In genomic region chr6:41894366-41895299, GRCh38 we compare ENCODE assay signal across 8 cellular contexts. TPM values are rescaled to one million over a fixed set of nuclear protein-coding genes. Genes with fewer than 3 reads are reported as not detected.
DNase-seq lines count a peak whose midpoint lies in the region; ATAC-seq, FAIRE-seq and TF ChIP-seq lines count a peak whose summit lies in the region.

No MANE protein-coding gene starts in this region.

- peak overlapping the region; percentile 63 to 79 for H3K4me3 ChIP-seq in Panc1 (ENCODE audit: low read depth in 2 of 2, low read length in 2 of 2)
- peak overlapping the region; percentile 80 to 95 (median 86) for H3K4me3 ChIP-seq in H1 (ENCODE audit: extremely low read depth in 1 of 4, insufficient read depth in 2 of 4, low read depth in 3 of 4, low read length in 4 of 4)
- peak overlapping the region; percentile 82 to 89 for H3K4me3 ChIP-seq in muscle layer of duodenum (ENCODE audit: low read depth in 1 of 2, low read length in 2 of 2)

- no peaks in the 10 kb centered on the region for H3K9me3 ChIP-seq in Panc1 (ENCODE audit: control insufficient read depth, insufficient read depth, low read depth, low read length)
- H3K9me3 ChIP-seq in H1 (ENCODE audit: insufficient read depth in 2 of 2, low read depth in 1 of 2, low read length in 1 of 2): no peaks in the 10 kb centered on the region
- no peaks in the 10 kb centered on the region for H3K9me3 ChIP-seq in muscle layer of duodenum (ENCODE audit: control insufficient read depth in 1 of 2, low read length in 2 of 2)

- peak overlapping the region; percentile 48; the same call in 1 of the 2 replicates for H2BK5ac ChIP-seq in H1 (ENCODE audit: low read depth, low read length)

- no peak overlapping the region for H3K14ac ChIP-seq in H1 (ENCODE audit: insufficient read length)

- no peaks in the 10 kb centered on the region for H3K27me3 ChIP-seq in Panc1 (ENCODE audit: control insufficient read depth, insufficient read depth, low read length)
- H3K27me3 ChIP-seq in H1 (replicated peaks in 1 of 4; ENCODE audit: control insufficient read depth in 3 of 4, extremely low read depth in 1 of 4, insufficient read depth in 3 of 4, low read length in 3 of 4): no peaks in the 10 kb centered on the region
- no peaks in the 10 kb centered on the region for H3K27me3 ChIP-seq in muscle layer of duodenum (ENCODE audit: low read depth, low read length)

- ATAC-seq in GM18868 (IDR thresholded peaks at IDR 0.05; ENCODE audit: unreplicated experiment): peak; percentile 27
- peak; percentile 14 for ATAC-seq in HG03103 (IDR thresholded peaks at IDR 0.05; ENCODE audit: low read depth, unreplicated experiment)
- ATAC-seq in Panc1: peak; percentile 68

- H3K56ac ChIP-seq in H1 (replicated peaks; ENCODE audit: insufficient read length, low read depth, low read length): peak overlapping the region; percentile 83

- no peak overlapping the region for H4K91ac ChIP-seq in H1 (replicated peaks; ENCODE audit: insufficient read length, low read length)

- peaks cover 14% of the 10 kb centered on the region for H3K23me2 ChIP-seq in H1 (ENCODE audit: low read depth, low read length)

- peaks cover 0 to 44% of the 10 kb centered on the region in 2 experiments; a peak in 3 of 4 replicates for H3K79me2 ChIP-seq in H1 (ENCODE audit: control insufficient read depth in 1 of 2, insufficient read depth in 2 of 2, low read length in 2 of 2)

- no peak overlapping the region for H2BK120ac ChIP-seq in H1 (replicated peaks; ENCODE audit: low read depth, low read length)

- DNase-seq in Ammon's horn (ENCODE audit: low spot score) (peak; percentile 33), Panc1 (ENCODE audit: low read depth, low spot score) (no peak), H1 (ENCODE audit: low read depth in 1 of 2, low spot score in 2 of 2) (no peak), ureter (ENCODE audit: low spot score) (no peak), inferior parietal cortex (ENCODE audit: extremely low spot score) (no peak)

- peak overlapping the region in 3 of 4 experiments; percentile 73 to 97 (median 74); a peak in 6 of 7 replicates for H3K9ac ChIP-seq in H1 (replicated peaks in 1 of 4; ENCODE audit: extremely low read depth in 1 of 4, low read depth in 3 of 4, low read length in 3 of 4)

- H3K23ac ChIP-seq in H1 (ENCODE audit: insufficient read length): no peak overlapping the region

- H2BK15ac ChIP-seq in H1 (ENCODE audit: low read length): 0 out of 2 replicates have a peak overlapping the region, but pooled peaks have one; percentile 6

- H3K4me1 ChIP-seq in Panc1 (ENCODE audit: control insufficient read depth, insufficient read depth, low read length) (peaks cover 6% of the 10 kb centered on the region), H1 (replicated peaks in 1 of 4; ENCODE audit: control insufficient read depth in 3 of 4, insufficient read depth in 4 of 4, low read length in 3 of 4) (peaks cover 0 to 11% (median 4%) of the 10 kb centered on the region in 4 experiments; a peak in 4 of 7 replicates), muscle layer of duodenum (ENCODE audit: control insufficient read depth in 1 of 2, insufficient read depth in 2 of 2, low read length in 2 of 2) (peaks cover 7 to 20% of the 10 kb centered on the region in 2 donors)

- H3K4ac ChIP-seq in H1 (replicated peaks; ENCODE audit: insufficient read length, low read depth, low read length): peak overlapping the region; percentile 16

- peak overlapping the region; percentile 81 for H3K18ac ChIP-seq in H1 (ENCODE audit: extremely low read depth, low read length)

- H3K27ac ChIP-seq in Panc1 (ENCODE audit: low read length) (peak overlapping the region; percentile 68), H1 (ENCODE audit: low read depth, low read length) (peak overlapping the region; percentile 78; the same call in 1 of the 2 replicates), muscle layer of duodenum (ENCODE audit: low read length) (no peak overlapping the region)

- 3% methylated on average over 20 of the region's 56 CpGs; no CpG with 5 or more reads in 1 of the 2 experiments for WGBS in H1 (ENCODE audit: extremely low coverage in 1 of 2, insufficient coverage in 1 of 2, insufficient read length in 1 of 2, insufficient replicate concordance in 2 of 2, low coverage in 1 of 2, low lambda C conversion rate in 2 of 2, missing lambda C conversion rate in 1 of 2), 2 experiments

- H4K8ac ChIP-seq in H1 (ENCODE audit: extremely low read depth, insufficient read depth, low read length): no peak overlapping the region

- no peaks in the 10 kb centered on the region for H3K79me1 ChIP-seq in H1 (ENCODE audit: low read depth, low read length)

- no peak for TF ChIP-seq RAD21 in H1 (IDR thresholded peaks at IDR 0.05 in 1 of 2, conservative IDR thresholded peaks at IDR 0.05 in 1 of 2; ENCODE audit: low read depth in 2 of 2, low read length in 2 of 2)

- H2BK20ac ChIP-seq in H1 (ENCODE audit: low read length): no peak overlapping the region

- peak overlapping the region; percentile 7 for H4K5ac ChIP-seq in H1 (ENCODE audit: insufficient read length, low read depth, low read length)

- no peaks in the 10 kb centered on the region for H4K20me1 ChIP-seq in H1 (replicated peaks in 1 of 2; ENCODE audit: control insufficient read depth in 1 of 2, insufficient read depth in 2 of 2, low read length in 2 of 2)

- H2AK5ac ChIP-seq in H1 (ENCODE audit: low read depth, low read length): peak overlapping the region; percentile 16; the same call in 1 of the 2 replicates

- TF ChIP-seq CTCF in Panc1 (IDR thresholded peaks at IDR 0.05) (no peak), H1 (IDR thresholded peaks at IDR 0.05; ENCODE audit: control extremely low read depth in 1 of 3, insufficient read depth in 1 of 3, low read depth in 1 of 3, low read length in 3 of 3) (no peak)

- CTCF ChIA-PET in Panc1 (lab: Charles Lee) (interaction anchor here (0.6 kb wide), 1 partner anchor 44 kb away, joined by 5 read pairs; no protein-coding TSS in a partner anchor), H1 (lab: Charles Lee; ENCODE audit: partially characterized antibody) (interaction anchor here (0.9 to 1.7 kb wide), 4 partner anchors 45 to 155 kb away, joined by 3 to 5 read pairs (median 4); partner anchors contain the start of gene TAF8)

- TF ChIP-seq POLR2A in H1 (IDR thresholded peaks at IDR 0.05; ENCODE audit: control extremely low read depth in 1 of 2, low read depth in 2 of 2, low read length in 2 of 2): no peak; a peak in 1 of 3 replicates

- no peak for TF ChIP-seq EP300 in H1 (IDR thresholded peaks at IDR 0.05; ENCODE audit: borderline replicate concordance in 1 of 2, low read depth in 2 of 2, low read length in 2 of 2)

- H3K36me3 ChIP-seq in Panc1 (ENCODE audit: control insufficient read depth, insufficient read depth, low read length): no peaks in the 10 kb centered on the region
- no peaks in the 10 kb centered on the region; a peak in 1 of 8 replicates for H3K36me3 ChIP-seq in H1 (ENCODE audit: control insufficient read depth in 2 of 4, insufficient read depth in 4 of 4, low read length in 3 of 4)
- no peaks in the 10 kb centered on the region for H3K36me3 ChIP-seq in muscle layer of duodenum (ENCODE audit: control insufficient read depth in 1 of 2, insufficient read depth in 2 of 2, low read length in 2 of 2)

- BruUV-seq in Panc1 (replicated peaks; lab: Mats Ljungman, UMichigan): no TSS peak

- H2AFZ ChIP-seq in H1 (ENCODE audit: low read length): peak overlapping the region; percentile 68; the same call in 1 of the 2 replicates

- peak overlapping the region; percentile 62; the same call in 1 of the 2 replicates for H2BK12ac ChIP-seq in H1 (ENCODE audit: low read depth, low read length)

- intact Hi-C loops in Panc1 (cut with micrococcal nuclease; ENCODE audit: unreplicated experiment): no loop called here

- peak overlapping the region; percentile 96 to 100 for H3K4me2 ChIP-seq in H1 (ENCODE audit: insufficient read depth in 1 of 2, low read depth in 2 of 2, low read length in 2 of 2)

- no peak for FAIRE-seq in H1 (lab: Jason Lieb, UNC)

- in situ Hi-C loops in Panc1 (cut with HindIII; ENCODE audit: low pct_unique_long_range_greater_than_20kb, low sequenced_read_pairs): no loop called here

- POLR2A ChIA-PET in Panc1 (lab: Charles Lee) (interaction anchor here (0.6 kb wide), 4 partner anchors 22 to 95 kb away, joined by 3 to 5 read pairs (median 4); no protein-coding TSS in a partner anchor), H1 (lab: Charles Lee; ENCODE audit: partially characterized antibody) (interaction anchor here (0.8 to 4.2 kb wide), 20 partner anchors 9 to 162 kb away, joined by 3 to 39 read pairs (median 4); partner anchors contain the start of genes BYSL, MED20, TAF8 and TOMM6)

RNA-seq across cellular contexts. Expression of gene USP49, which starts 0.5 kb away (rescaled TPM):
- 5.4 TPM for total RNA-seq in Panc1 (2021; ENCODE audit: unreplicated experiment)
- polyA plus RNA-seq in Panc1 (2012; ENCODE audit: insufficient read length): 2.3 TPM
- total RNA-seq in H1 (2021; fragmentation: NEBNext Ultra II Directional; extraction: Animal tissue kit (Norgen Biotek cat#: 25700)): 21.1 and 24.4 TPM in 2 replicates
- 6.9 and 10.8 TPM in 2 replicates for polyA plus RNA-seq in H1 (2011; rRNA removed)
- 13.0 TPM for polyA plus RNA-seq in H1 (2011; cell fraction: cytosol; rRNA removed)
- 22.0 TPM for polyA plus RNA-seq in H1 (2011; cell fraction: nucleus; rRNA removed)
- 15.7 to 27.2 TPM (median 20.7 TPM) in 4 replicates for polyA plus RNA-seq in H1 (2012, experiment 1 of 2)
- 1.6 TPM for polyA plus RNA-seq in H1 (2012, experiment 2 of 2)
- 10.4 TPM for polyA plus RNA-seq in H1 (2013, experiment 1 of 2)
- polyA plus RNA-seq in H1 (2013, experiment 2 of 2): 8.7 TPM
- 10.2 and 12.0 TPM in 2 replicates for polyA minus RNA-seq in H1 (2011; rRNA and poly(A)+ RNA removed)
- 9.2 TPM for polyA minus RNA-seq in H1 (2011; cell fraction: cytosol; rRNA and poly(A)+ RNA removed)
- 14.2 TPM for polyA minus RNA-seq in H1 (2011; cell fraction: nucleus; rRNA and poly(A)+ RNA removed)
- total RNA-seq in ureter: 6.0 TPM

RNA-seq across cellular contexts. Expression of gene MED20, which starts 26.3 kb away (rescaled TPM):
- 24.5 TPM for total RNA-seq in Panc1 (2021; ENCODE audit: unreplicated experiment)
- 14.2 TPM for polyA plus RNA-seq in Panc1 (2012; ENCODE audit: insufficient read length)
- 38.7 and 42.9 TPM in 2 replicates for total RNA-seq in H1 (2021; fragmentation: NEBNext Ultra II Directional; extraction: Animal tissue kit (Norgen Biotek cat#: 25700))
- 46.6 and 51.8 TPM in 2 replicates for polyA plus RNA-seq in H1 (2011; rRNA removed)
- polyA plus RNA-seq in H1 (2011; cell fraction: cytosol; rRNA removed): 50.1 TPM
- polyA plus RNA-seq in H1 (2011; cell fraction: nucleus; rRNA removed): 39.8 TPM
- polyA plus RNA-seq in H1 (2012, experiment 1 of 2): 30.8 to 38.3 TPM (median 36.3 TPM) in 4 replicates
- 6.6 TPM for polyA plus RNA-seq in H1 (2012, experiment 2 of 2)
- 20.7 TPM for polyA plus RNA-seq in H1 (2013, experiment 1 of 2)
- 21.7 TPM for polyA plus RNA-seq in H1 (2013, experiment 2 of 2)
- polyA minus RNA-seq in H1 (2011; rRNA and poly(A)+ RNA removed): 55.4 and 56.5 TPM in 2 replicates
- 23.5 TPM for polyA minus RNA-seq in H1 (2011; cell fraction: cytosol; rRNA and poly(A)+ RNA removed)
- polyA minus RNA-seq in H1 (2011; cell fraction: nucleus; rRNA and poly(A)+ RNA removed): 24.5 TPM
- total RNA-seq in ureter: 23.8 TPM

RNA-seq across cellular contexts. Expression of gene BYSL, which starts 26.7 kb away (rescaled TPM):
- 49.1 TPM for total RNA-seq in Panc1 (2021; ENCODE audit: unreplicated experiment)
- polyA plus RNA-seq in Panc1 (2012; ENCODE audit: insufficient read length): 75.1 TPM
- 43.9 and 49.2 TPM in 2 replicates for total RNA-seq in H1 (2021; fragmentation: NEBNext Ultra II Directional; extraction: Animal tissue kit (Norgen Biotek cat#: 25700))
- 37.3 and 42.8 TPM in 2 replicates for polyA plus RNA-seq in H1 (2011; rRNA removed)
- polyA plus RNA-seq in H1 (2011; cell fraction: cytosol; rRNA removed): 43.0 TPM
- polyA plus RNA-seq in H1 (2011; cell fraction: nucleus; rRNA removed): 67.7 TPM
- polyA plus RNA-seq in H1 (2012, experiment 1 of 2): 38.5 to 46.6 TPM (median 45.2 TPM) in 4 replicates
- 50.3 TPM for polyA plus RNA-seq in H1 (2012, experiment 2 of 2)
- polyA plus RNA-seq in H1 (2013, experiment 1 of 2): 24.2 TPM
- polyA plus RNA-seq in H1 (2013, experiment 2 of 2): 23.7 TPM
- 44.1 and 47.7 TPM in 2 replicates for polyA minus RNA-seq in H1 (2011; rRNA and poly(A)+ RNA removed)
- polyA minus RNA-seq in H1 (2011; cell fraction: cytosol; rRNA and poly(A)+ RNA removed): 27.4 TPM
- polyA minus RNA-seq in H1 (2011; cell fraction: nucleus; rRNA and poly(A)+ RNA removed): 30.1 TPM
- total RNA-seq in ureter: 24.6 TPM

RNA-seq across cellular contexts. Expression of gene CCND3, which starts 47.0 kb away (rescaled TPM):
- total RNA-seq in Panc1 (2021; ENCODE audit: unreplicated experiment): 36.8 TPM
- polyA plus RNA-seq in Panc1 (2012; ENCODE audit: insufficient read length): 44.2 TPM
- 28.4 and 32.9 TPM in 2 replicates for total RNA-seq in H1 (2021; fragmentation: NEBNext Ultra II Directional; extraction: Animal tissue kit (Norgen Biotek cat#: 25700))
- polyA plus RNA-seq in H1 (2011; rRNA removed): 30.6 and 42.3 TPM in 2 replicates
- polyA plus RNA-seq in H1 (2011; cell fraction: cytosol; rRNA removed): 27.6 TPM
- 37.6 TPM for polyA plus RNA-seq in H1 (2011; cell fraction: nucleus; rRNA removed)
- polyA plus RNA-seq in H1 (2012, experiment 1 of 2): 21.0 to 25.7 TPM (median 25.5 TPM) in 4 replicates
- 32.3 TPM for polyA plus RNA-seq in H1 (2012, experiment 2 of 2)
- 19.1 TPM for polyA plus RNA-seq in H1 (2013, experiment 1 of 2)
- polyA plus RNA-seq in H1 (2013, experiment 2 of 2): 17.0 TPM
- polyA minus RNA-seq in H1 (2011; rRNA and poly(A)+ RNA removed): 14.9 and 20.3 TPM in 2 replicates
- polyA minus RNA-seq in H1 (2011; cell fraction: cytosol; rRNA and poly(A)+ RNA removed): 15.9 TPM
- 17.5 TPM for polyA minus RNA-seq in H1 (2011; cell fraction: nucleus; rRNA and poly(A)+ RNA removed)
- 69.1 TPM for total RNA-seq in ureter

Comparison
In these comparisons a context has a peak if more than half of its experiments do, and no peak if none do; other contexts are left out.
1. ATAC-seq: peak in every context shown above with its lines; median percentile 68 in Panc1; 27 in GM18868; 14 in HG03103.